8 cellular contexts compared by ENCODE assay signal in the genomic region with DNA sequence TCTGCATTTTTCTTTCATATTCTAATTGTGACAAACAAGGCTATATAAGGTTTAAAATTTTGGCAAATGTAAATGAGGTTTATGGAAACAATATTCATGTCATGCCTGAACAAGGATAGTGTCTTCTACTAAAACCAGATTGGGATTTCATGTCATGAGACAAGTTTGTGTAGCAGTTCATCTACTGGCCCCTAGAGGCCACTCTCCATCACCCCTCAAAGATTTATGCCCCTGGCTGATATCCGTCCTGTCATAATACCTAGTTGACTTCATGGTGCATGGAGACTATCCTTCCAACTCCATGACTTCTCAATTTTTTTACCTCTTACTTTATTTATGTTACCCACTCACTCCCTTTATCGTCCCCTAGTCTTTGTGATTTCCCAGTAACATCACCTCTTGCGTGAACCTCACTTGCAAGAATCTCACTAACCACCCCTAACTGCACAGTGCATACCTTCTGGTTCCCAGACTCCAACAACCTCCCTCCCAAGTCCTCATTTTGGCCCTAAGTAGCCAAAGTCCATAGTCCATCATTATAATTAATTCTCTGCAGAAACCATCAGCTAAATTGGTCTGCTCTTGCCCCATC.
DNase-seq lines count a peak whose midpoint lies in the region; ATAC-seq lines count a peak whose summit lies in the region.

No MANE protein-coding gene starts in this region.

- no peak overlapping the region for H4K5ac ChIP-seq in mesendoderm (ENCODE audit: low read length)

- no peak overlapping the region for H3K9ac ChIP-seq in mesendoderm (ENCODE audit: low read length)

- H3K27me3 ChIP-seq in mesendoderm (ENCODE audit: insufficient read depth, low read length, poor library complexity): no peaks in the 10 kb centered on the region

- no peak overlapping the region for H3K27ac ChIP-seq in mesendoderm (ENCODE audit: low read depth, low read length)

- H3K79me1 ChIP-seq in mesendoderm (ENCODE audit: low read length): no peaks in the 10 kb centered on the region

- no peak overlapping the region for H3K4me3 ChIP-seq in mesendoderm (ENCODE audit: low read length)

- no peaks in the 10 kb centered on the region for H3K79me2 ChIP-seq in mesendoderm (ENCODE audit: control insufficient read depth, insufficient read depth, low read length)

- no peak overlapping the region for H2BK5ac ChIP-seq in mesendoderm (ENCODE audit: low read length)

- H2AK5ac ChIP-seq in mesendoderm (ENCODE audit: low read length): no peak overlapping the region

- H3K18ac ChIP-seq in mesendoderm (ENCODE audit: low read length): no peak overlapping the region

- no peaks in the 10 kb centered on the region for H3K36me3 ChIP-seq in mesendoderm (ENCODE audit: control insufficient read depth, insufficient read depth, low read length)

- no peak overlapping the region for H3K4ac ChIP-seq in mesendoderm (ENCODE audit: low read depth, low read length)

- H2BK120ac ChIP-seq in mesendoderm (ENCODE audit: low read depth, low read length): no peak overlapping the region

- H3K4me2 ChIP-seq in mesendoderm (ENCODE audit: low read length): no peak overlapping the region

- H3K4me1 ChIP-seq in mesendoderm (ENCODE audit: control insufficient read depth, low read depth, low read length): peaks cover 4% of the 10 kb centered on the region

- H4K8ac ChIP-seq in mesendoderm (ENCODE audit: low read depth, low read length): no peak overlapping the region

- no peak overlapping the region for H2BK15ac ChIP-seq in mesendoderm (replicated peaks; ENCODE audit: low read depth)

- peak; percentile 12 for DNase-seq in CMK (ENCODE audit: low read depth)
- peak; percentile 36 for DNase-seq in NCI-H2171 treated with DMSO at 0.1 percent for 48 hours (lab: John Stamatoyannopoulos, UW)
- DNase-seq in cerebellar cortex (ENCODE audit: low spot score): peak; percentile 18
- DNase-seq in mesendoderm: peak; percentile 60
- no peak for DNase-seq in stimulated activated CD4-positive, alpha-beta T cell treated with anti-CD3 and anti-CD28 coated beads, Interleukin-1b, Interleukin-23, amount 100 ng/mL, for 48 hours

- H3K56ac ChIP-seq in mesendoderm (ENCODE audit: low read length): no peak overlapping the region

- ATAC-seq in GM18870 (IDR thresholded peaks at IDR 0.05; ENCODE audit: unreplicated experiment): peak; percentile 84
- peak; percentile 87 for ATAC-seq in HG03039 (IDR thresholded peaks at IDR 0.05; ENCODE audit: unreplicated experiment)
- ATAC-seq in HG03460 (IDR thresholded peaks at IDR 0.05; ENCODE audit: unreplicated experiment): no peak

- WGBS in mesendoderm (ENCODE audit: extremely low coverage, insufficient coverage, low lambda C conversion rate): no CpG with 5 or more reads among the region's 3 CpGs

- H3K23ac ChIP-seq in mesendoderm (ENCODE audit: low read length): no peak overlapping the region
